11 cellular contexts compared by ENCODE assay signal in genomic region chr10:6176691-6177231, GRCh38. TPM values are rescaled to one million over a fixed set of nuclear protein-coding genes. Genes with fewer than 3 reads are reported as not detected.
A peak's percentile ranks its signal among the peaks of the same experiment; 100 is the strongest.
DNase-seq lines count a peak whose midpoint lies in the region; ATAC-seq and TF ChIP-seq lines count a peak whose summit lies in the region.
"Had no signal": no experiment of that assay in that cellular context is flagged by ENCODE, and none has a peak within 500 bp of the region (broad histone marks: within the 10 kb centered on the region; RNA-seq: fewer than 3 reads in every experiment).

No MANE protein-coding gene starts in this region.

- CTCF ChIA-PET in activated CD4-positive, alpha-beta T cell treated with anti-CD3 and anti-CD28 coated beads, Interleukin-2, amount 10 ng/mL, durations not matched to agents 7 days and 5 days (lab: Charles Lee): interaction anchor here (1.4 to 2.4 kb wide), 3 partner anchors 14 to 225 kb away, joined by 4 to 6 read pairs (median 6); partner anchors contain the start of gene PFKFB3

- peaks cover 24% of the 10 kb centered on the region for H3K36me3 Mint-ChIP-seq in activated CD4-positive, alpha-beta T cell treated with anti-CD3 and anti-CD28 coated beads, Interleukin-2, amount 10 ng/mL, durations not matched to agents 7 days and 5 days (ENCODE audit: low read depth)
- H3K36me3 Mint-ChIP-seq in activated naive CD8-positive, alpha-beta T cell treated with anti-CD3 and anti-CD28 coated beads, Interleukin-2, amount 50 U/mL, for 24 hours (ENCODE audit: low read depth): peaks cover 18% of the 10 kb centered on the region
- no peaks in the 10 kb centered on the region for H3K36me3 Mint-ChIP-seq in glutamatergic neuron (ENCODE audit: unreplicated experiment)

- no peak for TF ChIP-seq CTCF in glutamatergic neuron (IDR thresholded peaks at IDR 0.05; ENCODE audit: partially characterized antibody, unreplicated experiment)

- H3K27ac Mint-ChIP-seq in activated CD4-positive, alpha-beta T cell treated with anti-CD3 and anti-CD28 coated beads, Interleukin-2, amount 10 ng/mL, durations not matched to agents 7 days and 5 days: peak overlapping the region; percentile 78
- peak overlapping the region; percentile 14 for H3K27ac Mint-ChIP-seq in activated naive CD8-positive, alpha-beta T cell treated with anti-CD3 and anti-CD28 coated beads, Interleukin-2, amount 50 U/mL, for 24 hours
- no peak overlapping the region for H3K27ac Mint-ChIP-seq in glutamatergic neuron (ENCODE audit: unreplicated experiment)
- H3K27ac Mint-ChIP-seq: T-helper 2 cell treated with Interferon-gamma antibody and Interleukin-4, amounts not matched to agents 5 μg/mL and 100 μg/mL, for 36 hours had no signal

- POLR2A ChIA-PET in activated CD4-positive, alpha-beta T cell treated with anti-CD3 and anti-CD28 coated beads, Interleukin-2, amount 10 ng/mL, durations not matched to agents 7 days and 5 days (lab: Charles Lee): no interaction called here

- H3K27ac ChIP-seq in temporal lobe (ENCODE audit: low read depth, low read length): peak overlapping the region; percentile 86

- peaks cover 64% of the 10 kb centered on the region for H3K4me1 Mint-ChIP-seq in activated CD4-positive, alpha-beta T cell treated with anti-CD3 and anti-CD28 coated beads, Interleukin-2, amount 10 ng/mL, durations not matched to agents 7 days and 5 days
- peaks cover 49% of the 10 kb centered on the region for H3K4me1 Mint-ChIP-seq in activated naive CD8-positive, alpha-beta T cell treated with anti-CD3 and anti-CD28 coated beads, Interleukin-2, amount 50 U/mL, for 24 hours
- H3K4me1 Mint-ChIP-seq in glutamatergic neuron (ENCODE audit: low read depth, unreplicated experiment): peaks cover 27% of the 10 kb centered on the region

- no peak for ATAC-seq in activated naive CD8-positive, alpha-beta T cell treated with anti-CD3 and anti-CD28 coated beads, Interleukin-2, amount 50 U/mL, for 24 hours
- ATAC-seq in HG03025 (IDR thresholded peaks at IDR 0.05; ENCODE audit: low FRiP score, unreplicated experiment): no peak

- H3K4me3 Mint-ChIP-seq in activated CD4-positive, alpha-beta T cell treated with anti-CD3 and anti-CD28 coated beads, Interleukin-2, amount 10 ng/mL, durations not matched to agents 7 days and 5 days: no peak overlapping the region
- H3K4me3 Mint-ChIP-seq in activated naive CD8-positive, alpha-beta T cell treated with anti-CD3 and anti-CD28 coated beads, Interleukin-2, amount 50 U/mL, for 24 hours: no peak overlapping the region
- peak overlapping the region; percentile 28 for H3K4me3 Mint-ChIP-seq in glutamatergic neuron (ENCODE audit: unreplicated experiment)
- H3K4me3 Mint-ChIP-seq: T-helper 2 cell treated with Interferon-gamma antibody and Interleukin-4, amounts not matched to agents 5 μg/mL and 100 μg/mL, for 36 hours had no signal

- DNase-seq in activated CD4-positive, alpha-beta T cell treated with anti-CD3 and anti-CD28 coated beads, Interleukin-2, amount 10 ng/mL, durations not matched to agents 7 days and 5 days: no peak
- no peak for DNase-seq in activated CD4-positive, alpha-beta T cell treated with anti-CD3 and anti-CD28 coated beads for 48 hours
- DNase-seq in activated naive CD8-positive, alpha-beta T cell treated with anti-CD3 and anti-CD28 coated beads, Interleukin-2, amount 50 U/mL, for 24 hours: no peak
- DNase-seq in glutamatergic neuron (no peak), AG08395 (ENCODE audit: low spot score) (no peak)
- no peak for DNase-seq in activated CD8-positive, alpha-beta memory T cell treated with anti-CD3 and anti-CD28 coated beads, Interleukin-2, amount 50 U/mL, for 48 hours
- DNase-seq: 8988T, substantia nigra had no signal

- no peaks in the 10 kb centered on the region for H3K27me3 Mint-ChIP-seq in activated CD4-positive, alpha-beta T cell treated with anti-CD3 and anti-CD28 coated beads, Interleukin-2, amount 10 ng/mL, durations not matched to agents 7 days and 5 days
- H3K27me3 Mint-ChIP-seq in activated naive CD8-positive, alpha-beta T cell treated with anti-CD3 and anti-CD28 coated beads, Interleukin-2, amount 50 U/mL, for 24 hours: no peaks in the 10 kb centered on the region
- H3K27me3 Mint-ChIP-seq in glutamatergic neuron (ENCODE audit: unreplicated experiment): peaks cover 8% of the 10 kb centered on the region

- no peaks in the 10 kb centered on the region for H3K9me3 Mint-ChIP-seq in activated CD4-positive, alpha-beta T cell treated with anti-CD3 and anti-CD28 coated beads, Interleukin-2, amount 10 ng/mL, durations not matched to agents 7 days and 5 days
- H3K9me3 Mint-ChIP-seq in activated naive CD8-positive, alpha-beta T cell treated with anti-CD3 and anti-CD28 coated beads, Interleukin-2, amount 50 U/mL, for 24 hours: no peaks in the 10 kb centered on the region
- peaks cover 8% of the 10 kb centered on the region for H3K9me3 Mint-ChIP-seq in glutamatergic neuron (ENCODE audit: unreplicated experiment)
- H3K9me3 Mint-ChIP-seq: T-helper 2 cell treated with Interferon-gamma antibody and Interleukin-4, amounts not matched to agents 5 μg/mL and 100 μg/mL, for 36 hours had no signal

RNA-seq across cellular contexts. Expression of gene PFKFB3, which starts 26.0 kb away (rescaled TPM):
- total RNA-seq in activated CD4-positive, alpha-beta T cell treated with anti-CD3 and anti-CD28 coated beads, Interleukin-2, amount 10 ng/mL, durations not matched to agents 7 days and 5 days: 10 to 100 TPM; 77.1 to 82.2 TPM
- total RNA-seq in glutamatergic neuron (ENCODE audit: unreplicated experiment): 137 TPM
- 20.9 TPM for total RNA-seq in temporal lobe
